15 cellular contexts compared by ENCODE assay signal in the genomic region with DNA sequence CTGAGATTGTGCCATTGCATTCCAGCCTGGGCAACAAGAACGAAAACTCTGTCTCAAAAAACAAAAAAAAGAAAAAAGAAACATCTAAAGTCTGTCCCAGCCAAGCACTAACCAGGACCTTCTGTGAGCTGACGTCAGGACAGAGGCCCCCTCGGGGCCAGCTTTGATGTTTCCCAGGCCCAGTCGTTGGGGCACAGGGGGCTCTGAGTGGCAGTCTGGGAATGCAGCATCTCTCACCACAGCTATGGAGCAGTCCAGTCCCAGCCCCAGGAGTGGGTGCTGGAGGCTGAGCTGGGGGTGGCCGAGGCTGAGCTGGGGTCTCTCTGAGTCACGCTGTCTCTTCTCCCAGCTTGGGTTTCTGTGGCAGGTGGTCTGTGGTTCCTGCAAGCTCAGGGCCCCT. TPM values are rescaled to one million over a fixed set of nuclear protein-coding genes. Genes with fewer than 3 reads are reported as not detected.
DNase-seq lines count a peak whose midpoint lies in the region; ATAC-seq, FAIRE-seq and TF ChIP-seq lines count a peak whose summit lies in the region.
"Had no signal": no experiment of that assay in that cellular context is flagged by ENCODE, and none has a peak within 500 bp of the region (broad histone marks: within the 10 kb centered on the region; RNA-seq: fewer than 3 reads in every experiment).

No MANE protein-coding gene starts in this region.

- H3K27me3 ChIP-seq in small intestine (ENCODE audit: control insufficient read depth in 2 of 2, insufficient read depth in 2 of 2, low read length in 2 of 2) (no peaks in the 10 kb centered on the region), ascending aorta (no peaks in the 10 kb centered on the region)
- H3K27me3 ChIP-seq: pancreas had no signal

- H3K4me3 ChIP-seq in fibroblast of villous mesenchyme (ENCODE audit: low read depth, low read length), result no peak overlapping the region
- H3K4me3 ChIP-seq in small intestine (ENCODE audit: low read depth in 1 of 2, low read length in 2 of 2), result no peak overlapping the region
- no peak overlapping the region for H3K4me3 ChIP-seq in ascending aorta
- H3K4me3 ChIP-seq: pancreas had no signal

- 73 to 92% (median 75%) methylated on average over 6 of the region's 6 CpGs for WGBS in small intestine, 3 donors

- DNase-seq in D341Med (ENCODE audit: low spot score) (peak; percentile 28), SK-N-DZ (ENCODE audit: low spot score) (peak; percentile 52), fibroblast of villous mesenchyme (ENCODE audit: low read depth) (peak; percentile 92), posterior vena cava (ENCODE audit: low spot score) (peak; percentile 70), small intestine (no peak), ascending aorta (ENCODE audit: low spot score in 2 of 2) (no peak)
- DNase-seq: activated CD8-positive, alpha-beta memory T cell treated with anti-CD3 and anti-CD28 coated beads for 24 hours; activated naive CD4-positive, alpha-beta T cell treated with anti-CD3 and anti-CD28 coated beads for 36 hours; head of caudate nucleus; NCI-H1694 treated with DMSO at 0.1 percent for 48 hours; pancreas had no signal

- H3K4me1 ChIP-seq in small intestine (ENCODE audit: control insufficient read depth in 2 of 2, insufficient read depth in 1 of 2, low read depth in 1 of 2, low read length in 1 of 2) (no peaks in the 10 kb centered on the region), ascending aorta (peaks cover 5 to 25% of the 10 kb centered on the region in 2 donors)
- H3K4me1 ChIP-seq: pancreas had no signal

- ATAC-seq in GM18868 (IDR thresholded peaks at IDR 0.05; ENCODE audit: unreplicated experiment), result no peak
- ATAC-seq in HG03432 (IDR thresholded peaks at IDR 0.05; ENCODE audit: unreplicated experiment), result no peak
- ATAC-seq: stimulated activated effector memory CD8-positive, alpha-beta T cell treated with anti-CD3 and anti-CD28 coated beads, Interleukin-12 subunit alpha, Interleukin-12 subunit beta, amount 100 ng/mL, for 72 hours had no signal

- no peaks in the 10 kb centered on the region for H3K36me3 ChIP-seq in small intestine (ENCODE audit: control insufficient read depth in 2 of 2, insufficient read depth in 2 of 2, low read length in 2 of 2)
- H3K36me3 ChIP-seq in ascending aorta, result no peaks in the 10 kb centered on the region
- H3K36me3 ChIP-seq: pancreas had no signal

- TF ChIP-seq CTCF in fibroblast of villous mesenchyme (IDR thresholded peaks at IDR 0.05; ENCODE audit: insufficient read depth, low read depth, low read length) (no peak), ascending aorta (IDR thresholded peaks at IDR 0.05) (no peak)

- intact Hi-C loops in posterior vena cava (cut with DNase I) (loop anchor here (5.0 to 10.0 kb wide), 3 partner anchors 60 to 223 kb away; no protein-coding TSS in a partner anchor), ascending aorta (cut with DNase I) (no loop called here)

- H3K27ac ChIP-seq in small intestine (ENCODE audit: low read depth in 1 of 2, low read length in 1 of 2) (no peak overlapping the region), ascending aorta (no peak overlapping the region)
- H3K27ac ChIP-seq: pancreas had no signal

- FAIRE-seq in small intestine (lab: Jason Lieb, UNC), result no peak
- FAIRE-seq: pancreas had no signal

- H3K9me3 ChIP-seq in small intestine (ENCODE audit: control insufficient read depth, low read depth) (no peaks in the 10 kb centered on the region), ascending aorta (no peaks in the 10 kb centered on the region)
- H3K9me3 ChIP-seq: pancreas had no signal

RNA-seq across cellular contexts. Expression of gene SRF, which starts 46.0 kb away (rescaled TPM):
- 16.7 and 20.2 TPM in 2 replicates for polyA plus RNA-seq in SK-N-DZ (2014; cell fraction: cytosol; rRNA removed)
- polyA plus RNA-seq in SK-N-DZ (2014; cell fraction: nucleus; rRNA removed), result 21.8 and 22.7 TPM in 2 replicates
- total RNA-seq in fibroblast of villous mesenchyme, result 36.4 and 43.6 TPM in 2 replicates
- total RNA-seq in posterior vena cava, result 10 to 100 TPM; 92.6 to 95.6 TPM
- 10 to 100 TPM in 2 of 3 donors, 1 to 10 TPM in 1; 8.9 to 24.0 (median 10.8) TPM for polyA plus RNA-seq in small intestine
- total RNA-seq in ascending aorta, result 71.2 TPM

RNA-seq across cellular contexts. Expression of gene PTK7, which starts 49.0 kb away (rescaled TPM):
- 85.2 and 100 TPM in 2 replicates for polyA plus RNA-seq in SK-N-DZ (2014; cell fraction: cytosol; rRNA removed)
- 142 and 157 TPM in 2 replicates for polyA plus RNA-seq in SK-N-DZ (2014; cell fraction: nucleus; rRNA removed)
- 191 and 199 TPM in 2 replicates for total RNA-seq in fibroblast of villous mesenchyme
- 10 to 100 TPM in 1 of 2 donors, 1 to 10 TPM in 1; 3.0 to 10.3 TPM for total RNA-seq in posterior vena cava
- polyA plus RNA-seq in small intestine, result 10 to 100 TPM in 1 of 3 donors, 1 to 10 TPM in 2; 1.1 to 12.5 (median 1.4) TPM
- 34.9 TPM for total RNA-seq in ascending aorta
- polyA plus RNA-seq: CD14-positive monocyte had no signal

RNA-seq across cellular contexts. Expression of gene CUL9, which starts 56.9 kb away (rescaled TPM):
- polyA plus RNA-seq in SK-N-DZ (2014; cell fraction: cytosol; rRNA removed), result 21.3 and 21.6 TPM in 2 replicates
- 224 and 250 TPM in 2 replicates for polyA plus RNA-seq in SK-N-DZ (2014; cell fraction: nucleus; rRNA removed)
- total RNA-seq in fibroblast of villous mesenchyme, result 23.3 and 27.7 TPM in 2 replicates
- 10 to 100 TPM; 24.5 to 25.5 TPM for total RNA-seq in posterior vena cava
- 10 to 100 TPM; 22.2 to 86.2 (median 66.0) TPM for polyA plus RNA-seq in small intestine
- total RNA-seq in ascending aorta, result 36.1 TPM

Comparison
In these comparisons a context has a peak if more than half of its experiments do, and no peak if none do; other contexts are left out.
1. DNase-seq: peak in D341Med (single experiment), SK-N-DZ (single experiment), fibroblast of villous mesenchyme (single experiment) and posterior vena cava (single experiment); none in small intestine (single experiment) and ascending aorta (0 of 2).